In genomic region chr7:149884541-149884940, GRCh38 we compare ENCODE assay signal across 1 cellular context.
TF ChIP-seq lines count a peak whose summit lies in the region.

No MANE protein-coding gene starts in this region.

TF ChIP-seq in K562, 482 proteins besides CTCF, POLR2A, EP300 and RAD21:
- TF ChIP-seq SIN3B (IDR thresholded peaks at IDR 0.05; ENCODE audit: low read depth) (no peak), ELF1 (tag; IDR thresholded peaks at IDR 0.05) (0 out of 2 replicates have a peak, but pooled peaks have one; percentile 2)
